In the genomic region with DNA sequence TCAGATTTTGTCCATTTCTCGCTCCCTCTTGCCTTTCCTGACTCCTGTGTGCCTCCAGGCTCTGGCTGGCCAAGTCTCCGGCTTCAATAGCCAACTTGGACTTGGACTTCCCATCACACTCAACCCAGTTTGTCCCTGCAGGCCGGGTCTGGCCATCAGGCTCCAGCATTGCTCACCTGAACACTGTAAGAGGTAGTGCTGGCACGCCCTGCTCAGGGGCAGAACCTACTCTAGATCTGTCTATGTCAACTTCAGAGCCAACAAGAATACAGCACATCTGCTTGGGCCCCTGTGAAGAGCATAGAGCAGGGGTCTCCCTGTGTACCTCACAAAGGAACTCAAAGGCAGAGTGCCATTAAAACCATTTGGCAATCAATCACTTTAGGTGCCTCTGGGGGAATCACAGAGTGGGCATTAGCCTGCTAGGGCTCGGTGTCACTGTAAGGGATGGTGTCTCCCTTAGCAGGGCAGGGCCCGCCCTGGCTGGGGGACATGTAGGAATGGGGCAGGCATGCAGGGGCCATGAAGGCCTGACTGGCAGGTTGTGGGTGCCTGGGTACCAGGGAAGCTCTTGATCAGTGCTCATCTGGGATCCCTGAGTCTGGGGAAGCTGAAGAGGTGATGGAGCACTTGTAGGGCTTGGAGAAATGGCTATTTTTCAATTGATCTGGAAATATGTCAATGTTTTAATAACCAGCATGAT, we compare ENCODE assay signal across 32 cellular contexts.
DNase-seq lines count a peak whose midpoint lies in the region; ATAC-seq and TF ChIP-seq lines count a peak whose summit lies in the region.
"Had no signal": no experiment of that assay in that cellular context is flagged by ENCODE, and none has a peak within 500 bp of the region (broad histone marks: within the 10 kb centered on the region; RNA-seq: fewer than 3 reads in every experiment).

No MANE protein-coding gene starts in this region.

- 86% methylated on average over 4 of the region's 6 CpGs for WGBS in esophagus muscularis mucosa
- 82 to 89% methylated on average over 6 of the region's 6 CpGs for WGBS in aorta, 2 donors

- no peaks in the 10 kb centered on the region for H3K4me1 Mint-ChIP-seq in stimulated activated effector memory CD8-positive, alpha-beta T cell treated with anti-CD3 and anti-CD28 coated beads, Interleukin-12 subunit alpha, Interleukin-12 subunit beta, amount 100 ng/mL, for 72 hours
- no peaks in the 10 kb centered on the region for H3K4me1 Mint-ChIP-seq in CD8-positive, alpha-beta memory T cell
- H3K4me1 Mint-ChIP-seq: B cell; CD4-positive, alpha-beta memory T cell; CD4-positive, CD25-positive, alpha-beta regulatory T cell had no signal

- H3K9me3 ChIP-seq in esophagus muscularis mucosa (no peaks in the 10 kb centered on the region), aorta (ENCODE audit: control insufficient read depth, low read length) (no peaks in the 10 kb centered on the region)
- no peaks in the 10 kb centered on the region for H3K9me3 ChIP-seq in CD8-positive, alpha-beta memory T cell (ENCODE audit: low read length)
- H3K9me3 ChIP-seq: A549, BE2C, BLaER1, Caco-2 had no signal

- H3K4me3 ChIP-seq in esophagus muscularis mucosa (no peak overlapping the region), aorta (ENCODE audit: low read length in 2 of 2) (no peak overlapping the region), foreskin fibroblast (ENCODE audit: low read depth in 1 of 2, low read length in 2 of 2) (no peak overlapping the region)
- H3K4me3 ChIP-seq in CD8-positive, alpha-beta memory T cell (ENCODE audit: low read length): no peak overlapping the region
- H3K4me3 ChIP-seq: A549; BLaER1; BLaER1 treated with 17β-estradiol and CSF1 and Interleukin-3, amounts not matched to agents 10 nM and 100 nM had no signal

- TF ChIP-seq CTCF in esophagus muscularis mucosa (IDR thresholded peaks at IDR 0.05): no peak
- no peak for TF ChIP-seq CTCF in foreskin fibroblast (IDR thresholded peaks at IDR 0.05; ENCODE audit: low read depth, low read length)

- intact Hi-C loops in esophagus muscularis mucosa (cut with DNase I): no loop called here
- intact Hi-C loops in aorta (cut with DNase I): no loop called here

- no peak overlapping the region for H3K27ac Mint-ChIP-seq in stimulated activated effector memory CD8-positive, alpha-beta T cell treated with anti-CD3 and anti-CD28 coated beads, Interleukin-12 subunit alpha, Interleukin-12 subunit beta, amount 100 ng/mL, for 72 hours
- H3K27ac Mint-ChIP-seq in CD8-positive, alpha-beta memory T cell: no peak overlapping the region
- H3K27ac Mint-ChIP-seq: B cell; CD14-positive monocyte; CD4-positive, alpha-beta T cell; CD4-positive, CD25-positive, alpha-beta regulatory T cell; CD8-positive, alpha-beta T cell had no signal

- TF ChIP-seq POLR2A in esophagus muscularis mucosa (IDR thresholded peaks at IDR 0.05; ENCODE audit: low read depth): no peak

- no peaks in the 10 kb centered on the region for H3K9me3 Mint-ChIP-seq in stimulated activated effector memory CD8-positive, alpha-beta T cell treated with anti-CD3 and anti-CD28 coated beads, Interleukin-12 subunit alpha, Interleukin-12 subunit beta, amount 100 ng/mL, for 72 hours
- H3K9me3 Mint-ChIP-seq in CD8-positive, alpha-beta memory T cell: no peaks in the 10 kb centered on the region
- H3K9me3 Mint-ChIP-seq: CD4-positive, alpha-beta memory T cell; CD8-positive, alpha-beta T cell had no signal

- H3K4me1 ChIP-seq in esophagus muscularis mucosa (no peaks in the 10 kb centered on the region), aorta (ENCODE audit: control insufficient read depth in 1 of 2, insufficient read depth in 2 of 2, low read length in 2 of 2) (no peaks in the 10 kb centered on the region)
- no peaks in the 10 kb centered on the region for H3K4me1 ChIP-seq in CD8-positive, alpha-beta memory T cell (ENCODE audit: insufficient read depth, low read length)
- H3K4me1 ChIP-seq: A549, Caco-2 had no signal

- H3K27ac ChIP-seq in esophagus muscularis mucosa (replicated peaks in 1 of 4) (no peak overlapping the region), aorta (ENCODE audit: low read depth in 1 of 2, low read length in 2 of 2) (no peak overlapping the region)
- no peak overlapping the region for H3K27ac ChIP-seq in CD8-positive, alpha-beta memory T cell (ENCODE audit: low read depth, low read length)
- H3K27ac ChIP-seq: 22Rv1; A549; BLaER1; BLaER1 treated with 17β-estradiol and CSF1 and Interleukin-3, amounts not matched to agents 10 nM and 100 nM; C4-2B had no signal

- POLR2A ChIA-PET in CD8-positive, alpha-beta memory T cell (lab: Charles Lee): no interaction called here

- H3K36me3 ChIP-seq in esophagus muscularis mucosa: no peaks in the 10 kb centered on the region
- no peaks in the 10 kb centered on the region for H3K36me3 ChIP-seq in aorta (ENCODE audit: control insufficient read depth in 1 of 2, insufficient read depth in 2 of 2, low read length in 1 of 2)
- H3K36me3 ChIP-seq in CD8-positive, alpha-beta memory T cell (ENCODE audit: insufficient read depth, low read length): no peaks in the 10 kb centered on the region
- H3K36me3 ChIP-seq: BE2C; BLaER1; BLaER1 treated with 17β-estradiol and CSF1 and Interleukin-3, amounts not matched to agents 10 nM and 100 nM had no signal

- no peak overlapping the region for H3K4me3 Mint-ChIP-seq in stimulated activated effector memory CD8-positive, alpha-beta T cell treated with anti-CD3 and anti-CD28 coated beads, Interleukin-12 subunit alpha, Interleukin-12 subunit beta, amount 100 ng/mL, for 72 hours
- H3K4me3 Mint-ChIP-seq in CD8-positive, alpha-beta memory T cell: no peak overlapping the region
- H3K4me3 Mint-ChIP-seq: B cell; CD14-positive monocyte; CD4-positive, alpha-beta memory T cell; CD4-positive, alpha-beta T cell; CD4-positive, CD25-positive, alpha-beta regulatory T cell; CD8-positive, alpha-beta T cell had no signal

- H3K27me3 ChIP-seq in esophagus muscularis mucosa (no peaks in the 10 kb centered on the region), aorta (ENCODE audit: control insufficient read depth in 1 of 2, insufficient read depth in 2 of 2, low read length in 1 of 2) (no peaks in the 10 kb centered on the region)
- H3K27me3 ChIP-seq in CD8-positive, alpha-beta memory T cell (ENCODE audit: insufficient read depth, low read length, poor library complexity, severe bottlenecking): no peaks in the 10 kb centered on the region
- H3K27me3 ChIP-seq: BE2C; BLaER1; BLaER1 treated with 17β-estradiol and CSF1 and Interleukin-3, amounts not matched to agents 10 nM and 100 nM had no signal

- CTCF ChIA-PET in CD8-positive, alpha-beta memory T cell (lab: Charles Lee): no interaction called here

- no peak for TF ChIP-seq EP300 in esophagus muscularis mucosa (IDR thresholded peaks at IDR 0.05)

- DNase-seq in esophagus muscularis mucosa (ENCODE audit: extremely low spot score) (peak; percentile 90), aorta (no peak), foreskin fibroblast (no peak)
- no peak for DNase-seq in stimulated activated effector memory CD8-positive, alpha-beta T cell treated with anti-CD3 and anti-CD28 coated beads, Interleukin-12 subunit alpha, Interleukin-12 subunit beta, amount 100 ng/mL, for 72 hours (ENCODE audit: low spot score in 2 of 2)
- DNase-seq in CD8-positive, alpha-beta memory T cell: no peak
- DNase-seq in activated CD8-positive, alpha-beta memory T cell treated with anti-CD3 and anti-CD28 coated beads for 24 hours: no peak
- DNase-seq: 8988T; ACHN; AML-193; BE2C; C1 segment of cervical spinal cord; Caco-2; Calu3; CD4-positive, alpha-beta memory T cell; CD4-positive, alpha-beta T cell; CD4-positive, CD25-positive, alpha-beta regulatory T cell; CD8-positive, alpha-beta T cell; COR-L47; DMS 273 treated with DMSO at 0.1 percent for 48 hours; DMS153; DMS53; DMS79; DMS79 treated with DMSO at 0.1 percent for 48 hours; DND-41; EL had no signal

- peak; percentile 34 for ATAC-seq in stimulated activated effector memory CD8-positive, alpha-beta T cell treated with anti-CD3 and anti-CD28 coated beads, Interleukin-12 subunit alpha, Interleukin-12 subunit beta, amount 100 ng/mL, for 72 hours
- peak; percentile 16 for ATAC-seq in aorta (ENCODE audit: low FRiP score)
- ATAC-seq: A549; CD8-positive, alpha-beta T cell had no signal

- no peaks in the 10 kb centered on the region for H3K36me3 Mint-ChIP-seq in stimulated activated effector memory CD8-positive, alpha-beta T cell treated with anti-CD3 and anti-CD28 coated beads, Interleukin-12 subunit alpha, Interleukin-12 subunit beta, amount 100 ng/mL, for 72 hours
- H3K36me3 Mint-ChIP-seq in CD8-positive, alpha-beta memory T cell: no peaks in the 10 kb centered on the region
- H3K36me3 Mint-ChIP-seq: CD14-positive monocyte; CD4-positive, alpha-beta memory T cell; CD4-positive, CD25-positive, alpha-beta regulatory T cell; CD8-positive, alpha-beta T cell had no signal

- H3K27me3 Mint-ChIP-seq in CD8-positive, alpha-beta memory T cell: peaks cover 14 to 51% of the 10 kb centered on the region in 2 donors
- H3K27me3 Mint-ChIP-seq: B cell had no signal
